Comparison of ENCODE assay signal across 8 cellular contexts in genomic region chr11:61968758-61969390, GRCh38. TPM values are rescaled to one million over a fixed set of nuclear protein-coding genes. Genes with fewer than 3 reads are reported as not detected.
DNase-seq lines count a peak whose midpoint lies in the region; FAIRE-seq and TF ChIP-seq lines count a peak whose summit lies in the region.

No MANE protein-coding gene starts in this region.

- peak overlapping the region; percentile 65 for H2AFZ ChIP-seq in keratinocyte (ENCODE audit: control insufficient read depth, low read length)

- peaks cover 20% of the 10 kb centered on the region for H3K79me2 ChIP-seq in keratinocyte (ENCODE audit: control insufficient read depth, insufficient read depth, low read length)

- peak overlapping the region; percentile 87 for H3K4me3 Mint-ChIP-seq in activated naive CD8-positive, alpha-beta T cell

- H3K36me3 Mint-ChIP-seq in activated naive CD8-positive, alpha-beta T cell = peaks cover 15% of the 10 kb centered on the region

- 0 out of 2 replicates have a peak, but pooled peaks cover 5% of the 10 kb centered on the region for H3K4me1 ChIP-seq in HEK293 (ENCODE audit: control insufficient read depth, insufficient read depth, low read length)
- peaks cover 69% of the 10 kb centered on the region for H3K4me1 ChIP-seq in keratinocyte (ENCODE audit: control insufficient read depth, extremely low read depth, insufficient read depth, low read length)

- peak overlapping the region; percentile 89 for H3K9ac ChIP-seq in keratinocyte (ENCODE audit: control insufficient read depth, extremely low read depth, insufficient read depth, low read length)

- dilution Hi-C loops in keratinocyte (cut with MboI; ENCODE audit: extremely low pct_ligation_motif_present, low sequenced_read_pairs) = no loop called here

- H3K9me3 ChIP-seq in HEK293 (ENCODE audit: control insufficient read depth, insufficient read depth, low read depth, low read length) = no peaks in the 10 kb centered on the region
- no peaks in the 10 kb centered on the region for H3K9me3 ChIP-seq in keratinocyte (ENCODE audit: control insufficient read depth, low read depth, low read length)

- POLR2A ChIA-PET in HEK293 (lab: Yijun Ruan, JAX) = interaction anchor here (0.6 to 3.2 kb wide), 10 partner anchors 10 to 706 kb away, joined by 3 to 22 read pairs (median 4); partner anchors contain the start of genes BEST1 and FADS3

- no peaks in the 10 kb centered on the region for H3K9me3 Mint-ChIP-seq in activated naive CD8-positive, alpha-beta T cell (ENCODE audit: low read depth)

- no peaks in the 10 kb centered on the region for H3K27me3 Mint-ChIP-seq in activated naive CD8-positive, alpha-beta T cell

- CTCF ChIA-PET in HEK293 (lab: Yijun Ruan, JAX) = interaction anchor here (1.0 to 2.8 kb wide), 8 partner anchors 21 to 115 kb away, joined by 3 to 18 read pairs (median 4); no protein-coding TSS in a partner anchor

- TF ChIP-seq CTCF in HEK293 (tag by site-specific recombination; IDR thresholded peaks at IDR 0.05) = no peak
- no peak for TF ChIP-seq CTCF in keratinocyte (optimal IDR thresholded peaks at IDR 0.05 in 1 of 3, IDR thresholded peaks at IDR 0.05 in 1 of 3, conservative IDR thresholded peaks at IDR 0.05 in 1 of 3; ENCODE audit: extremely low read depth in 1 of 3, insufficient read depth in 2 of 3, low read length in 3 of 3)

- H3K4me1 Mint-ChIP-seq in activated naive CD8-positive, alpha-beta T cell (ENCODE audit: low read depth) = peaks cover 66% of the 10 kb centered on the region

- H3K27ac ChIP-seq in HEK293 (ENCODE audit: extremely low read depth, low read depth, low read length) = no peak overlapping the region
- H3K27ac ChIP-seq in keratinocyte (ENCODE audit: control insufficient read depth, insufficient read depth, low read length) = peak overlapping the region; percentile 96

- H3K4me2 ChIP-seq in keratinocyte (ENCODE audit: control insufficient read depth, extremely low read depth, insufficient read depth, low read depth, low read length) = peak overlapping the region; percentile 75

- no peaks in the 10 kb centered on the region for H3K9me1 ChIP-seq in keratinocyte (ENCODE audit: control insufficient read depth, extremely low read depth, insufficient read depth, low read length)

- DNase-seq in keratinocyte (ENCODE audit: low read depth, low spot score) (no peak), ureter (ENCODE audit: low spot score) (no peak), epidermal melanocyte (ENCODE audit: insufficient read length, low spot score) (no peak), glomerular visceral epithelial cell (ENCODE audit: extremely low spot score) (no peak), NAMALWA (ENCODE audit: low spot score) (no peak)
- peak; percentile 6 for DNase-seq in stimulated activated CD8-positive, alpha-beta memory T cell treated with anti-CD3 and anti-CD28 coated beads, Interleukin-4, amount 100 ng/mL, for 48 hours

- peaks cover 21% of the 10 kb centered on the region for H4K20me1 ChIP-seq in keratinocyte (ENCODE audit: control insufficient read depth, extremely low read depth, insufficient read depth, low read length)

- peak overlapping the region; percentile 86 for H3K27ac Mint-ChIP-seq in activated naive CD8-positive, alpha-beta T cell

- FAIRE-seq in keratinocyte (lab: Jason Lieb, UNC) = no peak

- no peaks in the 10 kb centered on the region for H3K27me3 ChIP-seq in keratinocyte (ENCODE audit: control insufficient read depth, extremely low read depth, insufficient read depth, low read length)

- H3K36me3 ChIP-seq in HEK293 (ENCODE audit: control insufficient read depth in 2 of 2, insufficient read depth in 1 of 2, low read length in 2 of 2) = peaks cover 0 to 29% of the 10 kb centered on the region in 2 experiments; a peak in 1 of 3 replicates
- peaks cover 11 to 22% of the 10 kb centered on the region in 2 experiments for H3K36me3 ChIP-seq in keratinocyte (ENCODE audit: control insufficient read depth in 2 of 2, extremely low read depth in 1 of 2, insufficient read depth in 2 of 2, low read length in 2 of 2)

- H3K4me3 ChIP-seq in HEK293 (ENCODE audit: low read depth, low read length) (no peak overlapping the region), keratinocyte (ENCODE audit: control insufficient read depth in 2 of 3, extremely low read depth in 1 of 3, insufficient read depth in 2 of 3, low read depth in 1 of 3, low read length in 3 of 3) (peak overlapping the region; percentile 37 to 86 (median 82))

TF ChIP-seq in HEK293, 187 proteins besides CTCF, POLR2A, EP300 and RAD21:
- peak; percentile 73; the same call in 1 of the 2 replicates for TF ChIP-seq KLF1 (tag by site-specific recombination; IDR thresholded peaks at IDR 0.05)
- 0 out of 2 replicates have a peak, but pooled peaks have one; percentile 31 for TF ChIP-seq KLF7 (tag by site-specific recombination; IDR thresholded peaks at IDR 0.05; ENCODE audit: borderline replicate concordance)
- TF ChIP-seq ZNF18 (tag by site-specific recombination; IDR thresholded peaks at IDR 0.05) = no peak

RNA-seq across cellular contexts. Expression of gene FTH1, which starts 1.4 kb away (rescaled TPM):
- polyA plus RNA-seq in keratinocyte = 1,058 to 1,956 TPM (median 1,726 TPM) in 3 replicates
- 5,183 TPM for polyA plus RNA-seq in keratinocyte (2011; ENCODE audit: low read depth)
- polyA plus RNA-seq in keratinocyte (2011; cell fraction: cytosol; rRNA removed) = 5,489 and 7,583 TPM in 2 replicates
- polyA plus RNA-seq in keratinocyte (2011; cell fraction: nucleus; rRNA removed) = 797 and 1,049 TPM in 2 replicates
- polyA plus RNA-seq in keratinocyte (2012; ENCODE audit: low replicate concordance) = 2,908 and 8,623 TPM in 2 replicates
- 1,021 to 1,963 TPM (median 1,204 TPM) in 3 replicates for polyA minus RNA-seq in keratinocyte
- polyA minus RNA-seq in keratinocyte (2011; cell fraction: cytosol; rRNA and poly(A)+ RNA removed) = 2,586 TPM
- 293 and 451 TPM in 2 replicates for polyA minus RNA-seq in keratinocyte (2011; cell fraction: nucleus; rRNA and poly(A)+ RNA removed)
- total RNA-seq in ureter = 2,368 TPM

RNA-seq across cellular contexts. Expression of gene BEST1, which starts 18.7 kb away (rescaled TPM):
- 0.02 to 0.28 TPM (median 0.13 TPM) in 3 replicates for polyA plus RNA-seq in keratinocyte
- not detected for polyA plus RNA-seq in keratinocyte (2011; ENCODE audit: low read depth)
- polyA plus RNA-seq in keratinocyte (2011; cell fraction: cytosol; rRNA removed) = 0.06 and 0.07 TPM in 2 replicates
- 0.19 and 0.23 TPM in 2 replicates for polyA plus RNA-seq in keratinocyte (2011; cell fraction: nucleus; rRNA removed)
- 0.87 and 2.4 TPM in 2 replicates for polyA plus RNA-seq in keratinocyte (2012; ENCODE audit: low replicate concordance)
- 0.10 TPM in 1 of 3 replicates, not detected in the others for polyA minus RNA-seq in keratinocyte
- not detected for polyA minus RNA-seq in keratinocyte (2011; cell fraction: cytosol; rRNA and poly(A)+ RNA removed)
- polyA minus RNA-seq in keratinocyte (2011; cell fraction: nucleus; rRNA and poly(A)+ RNA removed) = 0.23 TPM in 1 of 2 replicates, not detected in the other
- 9.4 TPM for total RNA-seq in ureter

RNA-seq across cellular contexts. Expression of gene RAB3IL1, which starts 51.5 kb away (rescaled TPM):
- polyA plus RNA-seq in keratinocyte = 0.31 to 0.66 TPM (median 0.32 TPM) in 3 replicates
- 0.81 TPM for polyA plus RNA-seq in keratinocyte (2011; ENCODE audit: low read depth)
- 0.35 and 1.0 TPM in 2 replicates for polyA plus RNA-seq in keratinocyte (2011; cell fraction: cytosol; rRNA removed)
- 0.50 and 0.92 TPM in 2 replicates for polyA plus RNA-seq in keratinocyte (2011; cell fraction: nucleus; rRNA removed)
- 0.52 and 0.79 TPM in 2 replicates for polyA plus RNA-seq in keratinocyte (2012; ENCODE audit: low replicate concordance)
- polyA minus RNA-seq in keratinocyte = 0.10 to 0.30 TPM (median 0.13 TPM) in 3 replicates
- 1.2 TPM for polyA minus RNA-seq in keratinocyte (2011; cell fraction: cytosol; rRNA and poly(A)+ RNA removed)
- polyA minus RNA-seq in keratinocyte (2011; cell fraction: nucleus; rRNA and poly(A)+ RNA removed) = 0.21 and 0.70 TPM in 2 replicates
- 14.9 TPM for total RNA-seq in ureter
